In genomic region chr11:13321431-13321830, GRCh38 we compare ENCODE assay signal across 17 cellular contexts. TPM values are rescaled to one million over a fixed set of nuclear protein-coding genes. Genes with fewer than 3 reads are reported as not detected.
DNase-seq lines count a peak whose midpoint lies in the region; ATAC-seq and TF ChIP-seq lines count a peak whose summit lies in the region.
"Had no signal": no experiment of that assay in that cellular context is flagged by ENCODE, and none has a peak within 500 bp of the region (broad histone marks: within the 10 kb centered on the region; RNA-seq: fewer than 3 reads in every experiment).

No MANE protein-coding gene starts in this region.

- no peak for TF ChIP-seq POLR2A in suprapubic skin (IDR thresholded peaks at IDR 0.05)

- H3K27me3 Mint-ChIP-seq in activated naive CD4-positive, alpha-beta T cell treated with anti-CD3 and anti-CD28 coated beads, Interleukin-2, amount 50 U/mL, for 24 hours, result no peaks in the 10 kb centered on the region
- no peaks in the 10 kb centered on the region for H3K27me3 Mint-ChIP-seq in activated naive CD4-positive, alpha-beta T cell treated with anti-CD3 and anti-CD28 coated beads for 36 hours (ENCODE audit: low read depth)
- H3K27me3 Mint-ChIP-seq in T-cell, result no peaks in the 10 kb centered on the region
- no peaks in the 10 kb centered on the region for H3K27me3 Mint-ChIP-seq in memory B cell
- H3K27me3 Mint-ChIP-seq: IgD-negative memory B cell had no signal

- no peaks in the 10 kb centered on the region for H3K9me3 Mint-ChIP-seq in activated naive CD4-positive, alpha-beta T cell treated with anti-CD3 and anti-CD28 coated beads, Interleukin-2, amount 50 U/mL, for 24 hours
- H3K9me3 Mint-ChIP-seq in activated naive CD4-positive, alpha-beta T cell treated with anti-CD3 and anti-CD28 coated beads for 36 hours, result no peaks in the 10 kb centered on the region
- H3K9me3 Mint-ChIP-seq in T-cell (no peaks in the 10 kb centered on the region), memory B cell (no peaks in the 10 kb centered on the region)
- H3K9me3 Mint-ChIP-seq: IgD-negative memory B cell had no signal

- DNase-seq in activated naive CD4-positive, alpha-beta T cell treated with anti-CD3 and anti-CD28 coated beads for 36 hours, result no peak
- DNase-seq in T-cell (no peak), memory B cell (ENCODE audit: low spot score in 2 of 2) (no peak), SKM-1 (lab: John Stamatoyannopoulos, UW; ENCODE audit: unreplicated experiment) (no peak), suprapubic skin (ENCODE audit: low spot score in 2 of 2) (no peak), upper lobe of right lung (no peak)
- DNase-seq: C1 segment of cervical spinal cord, GDM1, NCI-H1930, NCI-H2171, NCI-H446, NCI-H748 treated with DMSO at 0.1 percent for 48 hours, OCI-M1, SIG-M5 had no signal

- H3K27ac ChIP-seq in suprapubic skin (no peak overlapping the region), upper lobe of right lung (no peak overlapping the region)
- H3K27ac ChIP-seq: A549 had no signal

- no peak overlapping the region for H3K4me3 ChIP-seq in suprapubic skin
- no peak overlapping the region for H3K4me3 ChIP-seq in upper lobe of right lung
- H3K4me3 ChIP-seq: A549 had no signal

- H3K36me3 ChIP-seq in suprapubic skin (peaks cover 8% of the 10 kb centered on the region), upper lobe of right lung (peaks cover 3% of the 10 kb centered on the region)

- CTCF ChIA-PET in activated naive CD4-positive, alpha-beta T cell treated with anti-CD3 and anti-CD28 coated beads for 36 hours (lab: Charles Lee), result interaction anchor here (1.9 kb wide), 1 partner anchor 13 kb away, joined by 5 read pairs; no protein-coding TSS in a partner anchor
- CTCF ChIA-PET in T-cell (lab: Charles Lee), result no interaction called here

- peaks cover 17% of the 10 kb centered on the region for H3K4me1 ChIP-seq in suprapubic skin
- peaks cover 34% of the 10 kb centered on the region for H3K4me1 ChIP-seq in upper lobe of right lung

- peaks cover 54% of the 10 kb centered on the region for H3K4me1 Mint-ChIP-seq in activated naive CD4-positive, alpha-beta T cell treated with anti-CD3 and anti-CD28 coated beads, Interleukin-2, amount 50 U/mL, for 24 hours
- H3K4me1 Mint-ChIP-seq in activated naive CD4-positive, alpha-beta T cell treated with anti-CD3 and anti-CD28 coated beads for 36 hours (ENCODE audit: low read depth), result peaks cover 43% of the 10 kb centered on the region
- H3K4me1 Mint-ChIP-seq in T-cell (peaks cover 52 to 76% (median 72%) of the 10 kb centered on the region in 3 donors), memory B cell (peaks cover 28% of the 10 kb centered on the region)

- intact Hi-C loops in activated naive CD4-positive, alpha-beta T cell treated with anti-CD3 and anti-CD28 coated beads for 36 hours (cut with micrococcal nuclease), result no loop called here
- intact Hi-C loops in upper lobe of right lung (cut with DNase I), result no loop called here

- POLR2A ChIA-PET in T-cell (lab: Charles Lee), result no interaction called here

- peak overlapping the region; percentile 42 for H3K27ac Mint-ChIP-seq in activated naive CD4-positive, alpha-beta T cell treated with anti-CD3 and anti-CD28 coated beads, Interleukin-2, amount 50 U/mL, for 24 hours
- H3K27ac Mint-ChIP-seq in activated naive CD4-positive, alpha-beta T cell treated with anti-CD3 and anti-CD28 coated beads for 36 hours, result no peak overlapping the region
- H3K27ac Mint-ChIP-seq in T-cell (peak overlapping the region; percentile 12 to 65), memory B cell (peak overlapping the region; percentile 51)

- peaks cover 3% of the 10 kb centered on the region for H3K36me3 Mint-ChIP-seq in activated naive CD4-positive, alpha-beta T cell treated with anti-CD3 and anti-CD28 coated beads, Interleukin-2, amount 50 U/mL, for 24 hours
- H3K36me3 Mint-ChIP-seq in activated naive CD4-positive, alpha-beta T cell treated with anti-CD3 and anti-CD28 coated beads for 36 hours (ENCODE audit: low read depth), result peaks cover 7% of the 10 kb centered on the region
- H3K36me3 Mint-ChIP-seq in T-cell (peaks cover 23% of the 10 kb centered on the region), memory B cell (peaks cover 12% of the 10 kb centered on the region)

- H3K4me3 Mint-ChIP-seq in activated naive CD4-positive, alpha-beta T cell treated with anti-CD3 and anti-CD28 coated beads, Interleukin-2, amount 50 U/mL, for 24 hours, result no peak overlapping the region
- H3K4me3 Mint-ChIP-seq in activated naive CD4-positive, alpha-beta T cell treated with anti-CD3 and anti-CD28 coated beads for 36 hours, result no peak overlapping the region
- H3K4me3 Mint-ChIP-seq in T-cell (no peak overlapping the region), memory B cell (no peak overlapping the region)
- H3K4me3 Mint-ChIP-seq: IgD-negative memory B cell had no signal

- no peak for TF ChIP-seq EP300 in suprapubic skin (IDR thresholded peaks at IDR 0.05)

- ATAC-seq in T-cell (replicated peaks in 1 of 4), result no peak
- ATAC-seq in memory B cell (ENCODE audit: low read depth), result no peak
- no peak for ATAC-seq in upper lobe of right lung
- ATAC-seq: A549 had no signal

- H3K9me3 ChIP-seq in suprapubic skin (no peaks in the 10 kb centered on the region), upper lobe of right lung (no peaks in the 10 kb centered on the region)
- H3K9me3 ChIP-seq: A549 had no signal

- TF ChIP-seq CTCF in suprapubic skin (IDR thresholded peaks at IDR 0.05) (no peak), upper lobe of right lung (IDR thresholded peaks at IDR 0.05) (no peak)

- 89% methylated on average over 2 of the region's 2 CpGs for WGBS in suprapubic skin

- H3K27me3 ChIP-seq in suprapubic skin, result no peaks in the 10 kb centered on the region
- no peaks in the 10 kb centered on the region for H3K27me3 ChIP-seq in upper lobe of right lung

RNA-seq across cellular contexts. Expression of gene BMAL1, which starts 43.8 kb away (rescaled TPM):
- total RNA-seq in activated naive CD4-positive, alpha-beta T cell treated with anti-CD3 and anti-CD28 coated beads for 36 hours, result 10 to 100 TPM; 28.2 to 29.0 TPM
- total RNA-seq in T-cell (10 to 100 TPM; 67.9 to 99.2 (median 72.1) TPM), suprapubic skin (100 to 1,000 TPM in 1 of 4 donors, 10 to 100 TPM in 3; 57.8 to 143 (median 80.8) TPM), upper lobe of right lung (18.8 TPM)
